Comparison of ENCODE assay signal across 11 cellular contexts in genomic region chr10:13115832-13116793, GRCh38.
DNase-seq lines count a peak whose midpoint lies in the region; ATAC-seq and TF ChIP-seq lines count a peak whose summit lies in the region.
"Had no signal": no experiment of that assay in that cellular context is flagged by ENCODE, and none has a peak within 500 bp of the region (broad histone marks: within the 10 kb centered on the region; RNA-seq: fewer than 3 reads in every experiment).

No MANE protein-coding gene starts in this region.

- peaks cover 30 to 41% of the 10 kb centered on the region in 2 donors for H3K36me3 ChIP-seq in duodenal mucosa (ENCODE audit: control insufficient read depth in 1 of 2, insufficient read depth in 2 of 2, low read length in 2 of 2)
- H3K36me3 ChIP-seq in parathyroid adenoma (ENCODE audit: control insufficient read depth, insufficient read depth, low read length) = no peaks in the 10 kb centered on the region

- peak overlapping the region; percentile 1 for H3K4me2 ChIP-seq in parathyroid adenoma (ENCODE audit: low read length)

- H3K27me3 ChIP-seq in duodenal mucosa (ENCODE audit: control insufficient read depth in 1 of 2, insufficient read depth in 2 of 2, low read length in 2 of 2) (no peaks in the 10 kb centered on the region), parathyroid adenoma (ENCODE audit: control insufficient read depth, insufficient read depth, low read length) (no peaks in the 10 kb centered on the region)

- in situ Hi-C loops in KBM-7 (cut with MboI; ENCODE audit: low pct_unique_long_range_greater_than_20kb, low sequenced_read_pairs) = no loop called here

- H3K9ac ChIP-seq in duodenal mucosa (ENCODE audit: low read depth in 1 of 2, low read length in 2 of 2) (peak overlapping the region; percentile 57 to 65), parathyroid adenoma (no peak overlapping the region)

- peak; percentile 26 for DNase-seq in KBM-7
- no peak for DNase-seq in AG08395 (ENCODE audit: low spot score)
- no peak for DNase-seq in NK-92 treated with Interleukin-12 subunit alpha and Interleukin-12 subunit beta, amount 100 ng/mL, for 24 hours (lab: John Stamatoyannopoulos, UW)
- no peak for DNase-seq in foreskin melanocyte
- DNase-seq: activated CD4-positive, alpha-beta T cell treated with anti-CD3 and anti-CD28 coated beads, Interleukin-2, amount 50 U/mL, for 48 hours; NCI-H1105 had no signal

- ATAC-seq in GM18861 (IDR thresholded peaks at IDR 0.05; ENCODE audit: unreplicated experiment) = peak; percentile 52
- no peak for ATAC-seq in HG02759 (IDR thresholded peaks at IDR 0.05; ENCODE audit: unreplicated experiment)
- ATAC-seq: stimulated activated memory B cell treated with anti-CD40 and anti-IgM and Interleukin-4, amounts not matched to agents 10 μg/mL and 1 μg/mL and 100 μg/mL, for 72 hours had no signal

- H3K4me1 ChIP-seq in duodenal mucosa (ENCODE audit: control insufficient read depth in 1 of 2, insufficient read depth in 2 of 2, low read length in 2 of 2) = peaks cover 9 to 12% of the 10 kb centered on the region in 2 donors
- H3K4me1 ChIP-seq in parathyroid adenoma = peaks cover 11% of the 10 kb centered on the region

- no peaks in the 10 kb centered on the region for H3K9me3 ChIP-seq in duodenal mucosa (ENCODE audit: control insufficient read depth in 1 of 2, low read length in 2 of 2)
- no peaks in the 10 kb centered on the region for H3K9me3 ChIP-seq in parathyroid adenoma (ENCODE audit: control insufficient read depth, low read length)

- H2AFZ ChIP-seq in parathyroid adenoma = peak overlapping the region; percentile 57

- TF ChIP-seq CTCF in parathyroid adenoma (IDR thresholded peaks at IDR 0.05) = no peak

- peak overlapping the region; percentile 59 to 63 for H3K4me3 ChIP-seq in duodenal mucosa (ENCODE audit: low read depth in 1 of 2, low read length in 2 of 2)
- no peak overlapping the region for H3K4me3 ChIP-seq in parathyroid adenoma (ENCODE audit: low read depth, low read length)

- peak overlapping the region; percentile 84 for H3K27ac ChIP-seq in duodenal mucosa (ENCODE audit: low read depth, low read length)
- H3K27ac ChIP-seq in parathyroid adenoma = peak overlapping the region; percentile 78

- H3K79me2 ChIP-seq in parathyroid adenoma = no peaks in the 10 kb centered on the region
